13 cellular contexts compared by ENCODE assay signal in genomic region chr12:114667669-114668150, GRCh38. TPM values are rescaled to one million over a fixed set of nuclear protein-coding genes. Genes with fewer than 3 reads are reported as not detected.
DNase-seq lines count a peak whose midpoint lies in the region; ATAC-seq and TF ChIP-seq lines count a peak whose summit lies in the region.
"Had no signal": no experiment of that assay in that cellular context is flagged by ENCODE, and none has a peak within 500 bp of the region (broad histone marks: within the 10 kb centered on the region; RNA-seq: fewer than 3 reads in every experiment).

No MANE protein-coding gene starts in this region.

- H3K27ac Mint-ChIP-seq in activated CD8-positive, alpha-beta T cell treated with anti-CD3 and anti-CD28 coated beads for 36 hours = no peak overlapping the region
- H3K27ac Mint-ChIP-seq: CD4-positive, alpha-beta T cell had no signal

- DNase-seq in LNCaP clone FGC (ENCODE audit: low read depth) (no peak), epithelial cell of prostate (ENCODE audit: low read depth, low spot score) (no peak), osteoblast (ENCODE audit: insufficient read length, low spot score, missing footprints) (peak; percentile 77), activated gamma-delta T cell (lab: John Stamatoyannopoulos, UW) (no peak), occipital lobe (lab: John Stamatoyannopoulos, UW) (no peak)
- no peak for DNase-seq in activated CD8-positive, alpha-beta T cell treated with anti-CD3 and anti-CD28 coated beads for 36 hours
- DNase-seq: CD4-positive, alpha-beta T cell; cerebellar nuclear complex; NCI-H1048; stimulated activated CD4-positive, alpha-beta T cell treated with anti-CD3 and anti-CD28 coated beads, Interleukin-4, amount 100 ng/mL, for 1 hour had no signal

- H3K9me3 ChIP-seq in osteoblast (ENCODE audit: low read depth, low read length) = no peaks in the 10 kb centered on the region

- no peaks in the 10 kb centered on the region for H3K79me2 ChIP-seq in ACC112 (ENCODE audit: control insufficient read depth, insufficient read depth, low read length, unreplicated experiment)
- H3K79me2 ChIP-seq in osteoblast (ENCODE audit: insufficient read depth, low read length) = no peaks in the 10 kb centered on the region

- intact Hi-C loops in activated CD8-positive, alpha-beta T cell treated with anti-CD3 and anti-CD28 coated beads for 36 hours (cut with micrococcal nuclease) = no loop called here

- H3K4me3 ChIP-seq in ACC112 (ENCODE audit: low read depth, low read length) = peak overlapping the region; percentile 77
- H3K4me3 ChIP-seq in LNCaP clone FGC (ENCODE audit: low read depth, low read length) = peak overlapping the region; percentile 93
- H3K4me3 ChIP-seq in osteoblast (ENCODE audit: insufficient read depth, low read length) = peak overlapping the region; percentile 71

- CTCF ChIA-PET in activated CD8-positive, alpha-beta T cell treated with anti-CD3 and anti-CD28 coated beads for 36 hours (lab: Charles Lee) = no interaction called here

- no peaks in the 10 kb centered on the region for H3K36me3 Mint-ChIP-seq in activated CD8-positive, alpha-beta T cell treated with anti-CD3 and anti-CD28 coated beads for 36 hours (ENCODE audit: low read depth)

- H2AFZ ChIP-seq in ACC112 (ENCODE audit: low read length, unreplicated experiment) (peak overlapping the region; percentile 76), osteoblast (ENCODE audit: low read length) (peak overlapping the region; percentile 70)

- H4K20me1 ChIP-seq in osteoblast (ENCODE audit: insufficient read depth, low read length) = no peaks in the 10 kb centered on the region

- no peak for ATAC-seq in HG03025 (IDR thresholded peaks at IDR 0.05; ENCODE audit: low FRiP score, unreplicated experiment)
- ATAC-seq in activated CD8-positive, alpha-beta T cell treated with anti-CD3 and anti-CD28 coated beads for 36 hours = no peak

- peaks cover 71% of the 10 kb centered on the region for H3K27me3 Mint-ChIP-seq in activated CD8-positive, alpha-beta T cell treated with anti-CD3 and anti-CD28 coated beads for 36 hours

- H3K4me2 ChIP-seq in osteoblast (ENCODE audit: insufficient read depth, low read length) = peak overlapping the region; percentile 99

- TF ChIP-seq CTCF in LNCaP clone FGC (IDR thresholded peaks at IDR 0.05; ENCODE audit: control insufficient read depth, extremely low read depth, insufficient read depth) (no peak), osteoblast (IDR thresholded peaks at IDR 0.05; ENCODE audit: extremely low read depth, low read depth, low read length) (no peak)
- TF ChIP-seq CTCF in activated CD8-positive, alpha-beta T cell treated with anti-CD3 and anti-CD28 coated beads for 36 hours (IDR thresholded peaks at IDR 0.05) = no peak

- no peaks in the 10 kb centered on the region for H3K4me1 Mint-ChIP-seq in activated CD8-positive, alpha-beta T cell treated with anti-CD3 and anti-CD28 coated beads for 36 hours (ENCODE audit: low read depth)

- no peaks in the 10 kb centered on the region for H3K4me1 ChIP-seq in ACC112 (ENCODE audit: control insufficient read depth, insufficient read depth, low read length, unreplicated experiment)
- peaks cover 5% of the 10 kb centered on the region for H3K4me1 ChIP-seq in osteoblast (ENCODE audit: insufficient read depth, low read length)

- H3K9me3 Mint-ChIP-seq in activated CD8-positive, alpha-beta T cell treated with anti-CD3 and anti-CD28 coated beads for 36 hours = no peaks in the 10 kb centered on the region
- H3K9me3 Mint-ChIP-seq: CD4-positive, alpha-beta T cell had no signal

- H3K27ac ChIP-seq in ACC112 (ENCODE audit: low read depth, low read length) = no peak overlapping the region
- peak overlapping the region; percentile 96 for H3K27ac ChIP-seq in epithelial cell of prostate
- no peak overlapping the region for H3K27ac ChIP-seq in osteoblast (ENCODE audit: low read depth, low read length)

- H3K36me3 ChIP-seq in ACC112 (ENCODE audit: insufficient read depth, low read length) (peaks cover 5% of the 10 kb centered on the region; the same call in 1 of the 2 replicates), osteoblast (ENCODE audit: insufficient read depth, low read length) (peaks cover under 1% of the 10 kb centered on the region)

- POLR2A ChIA-PET in activated CD8-positive, alpha-beta T cell treated with anti-CD3 and anti-CD28 coated beads for 36 hours (lab: Charles Lee) = no interaction called here

- no peak overlapping the region for H3K4me3 Mint-ChIP-seq in activated CD8-positive, alpha-beta T cell treated with anti-CD3 and anti-CD28 coated beads for 36 hours
- H3K4me3 Mint-ChIP-seq: CD4-positive, alpha-beta T cell had no signal

- H3K27me3 ChIP-seq in ACC112 (ENCODE audit: insufficient read depth, low read length) (no peaks in the 10 kb centered on the region), osteoblast (ENCODE audit: insufficient read depth, low read length) (peaks cover 23% of the 10 kb centered on the region)

RNA-seq across cellular contexts. Expression of gene TBX3, which starts 16.3 kb away (rescaled TPM):
- 11.9 and 14.1 TPM in 2 replicates for total RNA-seq in osteoblast
- total RNA-seq in activated CD8-positive, alpha-beta T cell treated with anti-CD3 and anti-CD28 coated beads for 36 hours = not detected
- total RNA-seq in occipital lobe = 1.2 TPM
- total RNA-seq: activated CD8-positive, alpha-beta memory T cell treated with anti-CD3 and anti-CD28 coated beads for 36 hours had no signal
